ENCODE assay signal across 9 cellular contexts in the genomic region with DNA sequence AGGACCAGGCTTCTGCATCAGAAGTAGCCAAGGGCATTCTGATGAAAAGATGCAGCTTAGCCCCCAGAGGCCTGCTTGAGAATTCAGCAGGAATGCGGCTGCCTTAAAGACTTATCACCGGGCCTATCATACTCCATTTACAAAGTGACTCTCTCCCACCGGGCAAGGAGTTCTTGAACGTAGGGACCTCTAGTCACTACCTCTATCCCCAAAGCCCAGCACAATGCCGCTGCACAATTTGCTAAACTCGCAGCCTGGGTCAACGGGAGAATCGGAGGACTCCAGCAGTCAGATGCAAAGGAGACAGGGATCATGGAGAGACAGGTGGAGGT. TPM values are rescaled to one million over a fixed set of nuclear protein-coding genes. Genes with fewer than 3 reads are reported as not detected.
DNase-seq lines count a peak whose midpoint lies in the region; ATAC-seq and TF ChIP-seq lines count a peak whose summit lies in the region.
"Had no signal": no experiment of that assay in that cellular context is flagged by ENCODE, and none has a peak within 500 bp of the region (broad histone marks: within the 10 kb centered on the region; RNA-seq: fewer than 3 reads in every experiment).

No MANE protein-coding gene starts in this region.

- H4K20me1 ChIP-seq in SU-DHL-6 (ENCODE audit: low read depth, low read length) = no peaks in the 10 kb centered on the region
- H4K20me1 ChIP-seq in osteoblast (ENCODE audit: insufficient read depth, low read length) = peaks cover 8% of the 10 kb centered on the region

- no peak for DNase-seq in activated T-cell treated with anti-CD3 and anti-CD28 coated beads, Interleukin-2, amount 50 U/mL, for 24 hours
- DNase-seq in activated T-cell treated with anti-CD3 and anti-CD28 coated beads for 4 hours (no peak), fibroblast of peridontal ligament (ENCODE audit: extremely low read depth) (peak; percentile 47), osteoblast (ENCODE audit: insufficient read length, low spot score, missing footprints) (no peak), H4 (ENCODE audit: low spot score) (no peak)
- DNase-seq in activated effector memory CD4-positive, alpha-beta T cell treated with Interleukin-2 at 50 U/mL for 16 hours = no peak

- H3K27ac ChIP-seq in SU-DHL-6 (ENCODE audit: low read depth, low read length) (peak overlapping the region; percentile 75; the same call in 1 of the 2 replicates), osteoblast (ENCODE audit: low read depth, low read length) (peak overlapping the region; percentile 79)

- H3K27ac Mint-ChIP-seq in activated T-cell treated with anti-CD3 and anti-CD28 coated beads, Interleukin-2, amount 50 U/mL, for 24 hours = peak overlapping the region; percentile 94

- H3K27me3 ChIP-seq in SU-DHL-6 (ENCODE audit: low read length) (no peaks in the 10 kb centered on the region), osteoblast (ENCODE audit: insufficient read depth, low read length) (no peaks in the 10 kb centered on the region)

- H3K4me3 Mint-ChIP-seq in activated T-cell treated with anti-CD3 and anti-CD28 coated beads, Interleukin-2, amount 50 U/mL, for 24 hours = peak overlapping the region; percentile 95

- H3K9me3 ChIP-seq in SU-DHL-6 (ENCODE audit: insufficient read depth, low read length) = no peaks in the 10 kb centered on the region
- H3K9me3 ChIP-seq in osteoblast (ENCODE audit: low read depth, low read length) = no peaks in the 10 kb centered on the region

- TF ChIP-seq CTCF in SU-DHL-6 (IDR thresholded peaks at IDR 0.05; ENCODE audit: insufficient read depth, low read length, poor library complexity, severe bottlenecking) (no peak), osteoblast (IDR thresholded peaks at IDR 0.05; ENCODE audit: extremely low read depth, low read depth, low read length) (no peak)

- H3K4me3 ChIP-seq in SU-DHL-6 (ENCODE audit: insufficient read depth, low read length, poor library complexity, severe bottlenecking) = peak overlapping the region; percentile 83
- peak overlapping the region; percentile 89 for H3K4me3 ChIP-seq in osteoblast (ENCODE audit: insufficient read depth, low read length)

- peak; percentile 8 for ATAC-seq in HG03039 (IDR thresholded peaks at IDR 0.05; ENCODE audit: unreplicated experiment)

- H2AFZ ChIP-seq in SU-DHL-6 (ENCODE audit: low read depth, low read length, severe bottlenecking) = peak overlapping the region; percentile 99
- H2AFZ ChIP-seq in osteoblast (ENCODE audit: low read length) = peak overlapping the region; percentile 99

- H3K79me2 ChIP-seq in SU-DHL-6 (ENCODE audit: insufficient read depth, low read length) = peaks cover 31% of the 10 kb centered on the region
- H3K79me2 ChIP-seq in osteoblast (ENCODE audit: insufficient read depth, low read length) = peaks cover 36% of the 10 kb centered on the region

- H3K36me3 ChIP-seq in SU-DHL-6 (ENCODE audit: low read length) (peaks cover 6% of the 10 kb centered on the region; the same call in 1 of the 2 replicates), osteoblast (ENCODE audit: insufficient read depth, low read length) (peaks cover 23% of the 10 kb centered on the region)

- H3K27me3 Mint-ChIP-seq in activated T-cell treated with anti-CD3 and anti-CD28 coated beads, Interleukin-2, amount 50 U/mL, for 24 hours = no peaks in the 10 kb centered on the region

- peaks cover 6% of the 10 kb centered on the region; the same call in 1 of the 2 replicates for H3F3A ChIP-seq in SU-DHL-6 (ENCODE audit: insufficient read depth)

- H3K4me1 Mint-ChIP-seq in activated T-cell treated with anti-CD3 and anti-CD28 coated beads, Interleukin-2, amount 50 U/mL, for 24 hours (ENCODE audit: low read depth) = peaks cover 39% of the 10 kb centered on the region

- H3K9me3 Mint-ChIP-seq in activated T-cell treated with anti-CD3 and anti-CD28 coated beads, Interleukin-2, amount 50 U/mL, for 24 hours = no peaks in the 10 kb centered on the region

- H3K36me3 Mint-ChIP-seq in activated T-cell treated with anti-CD3 and anti-CD28 coated beads, Interleukin-2, amount 50 U/mL, for 24 hours (ENCODE audit: low read depth) = peaks cover 47% of the 10 kb centered on the region

- H3K4me1 ChIP-seq in osteoblast (ENCODE audit: insufficient read depth, low read length) = peaks cover 11% of the 10 kb centered on the region

- H3K9me2 ChIP-seq in SU-DHL-6 (replicated peaks; ENCODE audit: insufficient read depth, low read length) = no peaks in the 10 kb centered on the region

- peak overlapping the region; percentile 92 for H3K9ac ChIP-seq in SU-DHL-6 (ENCODE audit: low read length)

- peak overlapping the region; percentile 76 for H3K4me2 ChIP-seq in SU-DHL-6 (ENCODE audit: low read depth, low read length, poor library complexity, severe bottlenecking)
- peak overlapping the region; percentile 94 for H3K4me2 ChIP-seq in osteoblast (ENCODE audit: insufficient read depth, low read length)

RNA-seq across cellular contexts. Expression of a gene that starts 0.7 kb away (rescaled TPM):
- 31.8 and 37.3 TPM in 2 replicates for total RNA-seq in osteoblast
- 32.1 and 34.4 TPM in 2 replicates for total RNA-seq in H4 (2014; rRNA removed; shearing (Covaris generic))

RNA-seq across cellular contexts. Expression of a gene that starts 27.8 kb away (rescaled TPM):
- total RNA-seq in osteoblast = not detected in 2 replicates
- not detected in 2 replicates for total RNA-seq in H4 (2014; rRNA removed; shearing (Covaris generic))
- total RNA-seq: pulmonary artery endothelial cell had no signal

RNA-seq across cellular contexts. Expression of a gene that starts 39.0 kb away (rescaled TPM):
- total RNA-seq in osteoblast = not detected in 2 replicates
- not detected in 2 replicates for total RNA-seq in H4 (2014; rRNA removed; shearing (Covaris generic))
- total RNA-seq: pulmonary artery endothelial cell had no signal
